ENCODE assay signal across 11 cellular contexts in the genomic region with DNA sequence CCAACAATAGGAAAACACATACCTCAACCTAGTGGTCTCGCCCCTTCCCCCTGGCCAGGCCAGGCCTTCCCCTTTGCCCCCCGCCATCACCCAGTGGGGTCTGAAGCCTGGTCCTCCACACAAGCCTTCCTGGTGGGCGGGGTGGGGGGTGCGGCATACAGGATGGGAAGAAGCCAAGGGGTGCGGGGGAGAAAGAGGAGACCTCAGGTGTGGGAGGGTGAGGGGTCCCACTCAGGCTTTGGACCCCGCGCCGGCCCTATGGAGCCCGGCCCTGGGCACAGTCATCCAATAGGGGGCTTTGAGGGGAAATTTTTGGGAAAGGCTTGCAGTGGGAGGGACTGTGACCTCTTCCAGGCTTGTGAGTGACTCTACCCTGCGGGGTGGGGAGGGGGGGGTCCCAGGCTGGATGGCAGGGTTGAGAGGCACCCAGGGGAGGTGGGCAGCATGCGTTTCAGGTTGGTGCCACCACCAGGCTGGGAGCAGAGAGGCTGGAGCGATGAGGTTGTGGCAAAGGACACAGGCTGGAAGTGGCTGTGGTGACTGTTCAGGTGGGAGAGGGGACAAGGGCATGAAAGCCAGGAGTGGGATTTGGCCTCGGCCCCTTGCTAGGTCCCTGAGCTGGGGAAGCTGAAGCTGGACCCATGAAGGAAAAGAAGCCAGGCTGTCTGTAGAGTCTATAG. TPM values are rescaled to one million over a fixed set of nuclear protein-coding genes. Genes with fewer than 3 reads are reported as not detected.
DNase-seq lines count a peak whose midpoint lies in the region; TF ChIP-seq lines count a peak whose summit lies in the region.
"Had no signal": no experiment of that assay in that cellular context is flagged by ENCODE, and none has a peak within 500 bp of the region (broad histone marks: within the 10 kb centered on the region; RNA-seq: fewer than 3 reads in every experiment).

No MANE protein-coding gene starts in this region.

- no peaks in the 10 kb centered on the region for H3K27me3 Mint-ChIP-seq in CD4-positive, alpha-beta memory T cell
- peaks cover 26% of the 10 kb centered on the region for H3K27me3 Mint-ChIP-seq in neural crest cell (ENCODE audit: low read depth)
- H3K27me3 Mint-ChIP-seq: stimulated activated naive B cell treated with anti-CD40 and anti-IgM and Interleukin-4, amounts not matched to agents 10 μg/mL and 1 μg/mL and 100 μg/mL, for 72 hours had no signal

- peaks cover 12 to 42% (median 34%) of the 10 kb centered on the region in 4 donors for H3K4me1 Mint-ChIP-seq in CD4-positive, alpha-beta memory T cell
- peaks cover 18% of the 10 kb centered on the region for H3K4me1 Mint-ChIP-seq in neural crest cell

- no peak overlapping the region for H3K9ac ChIP-seq in KMS-11
- H3K9ac ChIP-seq in mammary epithelial cell (ENCODE audit: insufficient read depth, low read length) = no peak overlapping the region

- 100% methylated on average over 3 of the region's 13 CpGs for WGBS in mammary epithelial cell (ENCODE audit: low coverage, missing lambda C conversion rate)

- peak overlapping the region; percentile 63 for H3K27ac ChIP-seq in CD4-positive, alpha-beta memory T cell (ENCODE audit: low read depth, low read length)
- H3K27ac ChIP-seq in KMS-11 = no peak overlapping the region
- no peak overlapping the region for H3K27ac ChIP-seq in mammary epithelial cell (ENCODE audit: insufficient read depth, low read depth, low read length)

- H3K4me3 Mint-ChIP-seq in CD4-positive, alpha-beta memory T cell = peak overlapping the region; percentile 35 to 88 (median 78)
- peak overlapping the region; percentile 76 for H3K4me3 Mint-ChIP-seq in neural crest cell

- H3K27me3 ChIP-seq in CD4-positive, alpha-beta memory T cell (ENCODE audit: insufficient read depth, low read length) = no peaks in the 10 kb centered on the region
- H3K27me3 ChIP-seq in KMS-11 (ENCODE audit: insufficient read depth, low read depth) = no peaks in the 10 kb centered on the region
- H3K27me3 ChIP-seq in mammary epithelial cell (ENCODE audit: insufficient read depth, low read length) = no peaks in the 10 kb centered on the region

- H3K36me3 ChIP-seq in CD4-positive, alpha-beta memory T cell (ENCODE audit: insufficient read depth, low read length) = no peaks in the 10 kb centered on the region
- H3K36me3 ChIP-seq in KMS-11 (ENCODE audit: insufficient read depth) (no peaks in the 10 kb centered on the region), mammary epithelial cell (ENCODE audit: insufficient read depth, low read length) (no peaks in the 10 kb centered on the region)

- H3K9me3 Mint-ChIP-seq in CD4-positive, alpha-beta memory T cell = no peaks in the 10 kb centered on the region
- H3K9me3 Mint-ChIP-seq in neural crest cell = no peaks in the 10 kb centered on the region
- H3K9me3 Mint-ChIP-seq: stimulated activated naive B cell treated with anti-CD40 and anti-IgM and Interleukin-4, amounts not matched to agents 10 μg/mL and 1 μg/mL and 100 μg/mL, for 72 hours had no signal

- H3K4me3 ChIP-seq in CD4-positive, alpha-beta memory T cell (ENCODE audit: low read length in 2 of 2) = peak overlapping the region in 1 of 2 donors; percentile 34
- H3K4me3 ChIP-seq in KMS-11 (IDR thresholded peaks at IDR 0.05; ENCODE audit: insufficient read depth, low read depth, low read length) (no peak overlapping the region), mammary epithelial cell (replicated peaks in 1 of 3; ENCODE audit: insufficient read depth in 1 of 3, low read depth in 2 of 3, low read length in 3 of 3) (peak overlapping the region in 1 of 3 experiments; percentile 66)

- intact Hi-C loops in CD4-positive, alpha-beta memory T cell (cut with micrococcal nuclease) = loop anchor here (10.0 kb wide), 1 partner anchor 712 kb away; a partner anchor contains a TSS
- intact Hi-C loops in mammary epithelial cell (cut with micrococcal nuclease) = no loop called here

- dilution Hi-C loops in mammary epithelial cell (cut with HindIII; ENCODE audit: low sequenced_read_pairs) = no loop called here

- in situ Hi-C loops in mammary epithelial cell (cut with MboI; ENCODE audit: low sequenced_read_pairs in 2 of 2) = no loop called here

- peaks cover 5 to 6% of the 10 kb centered on the region in 2 donors for H3K36me3 Mint-ChIP-seq in CD4-positive, alpha-beta memory T cell
- H3K36me3 Mint-ChIP-seq in neural crest cell (ENCODE audit: low read depth) = no peaks in the 10 kb centered on the region
- H3K36me3 Mint-ChIP-seq: stimulated activated naive B cell treated with anti-CD40 and anti-IgM and Interleukin-4, amounts not matched to agents 10 μg/mL and 1 μg/mL and 100 μg/mL, for 72 hours had no signal

- H2AFZ ChIP-seq in KMS-11 (ENCODE audit: low read depth) (no peak overlapping the region), mammary epithelial cell (ENCODE audit: low read depth, low read length) (no peak overlapping the region)

- peaks cover 34% of the 10 kb centered on the region for H3K4me1 ChIP-seq in CD4-positive, alpha-beta memory T cell (ENCODE audit: insufficient read depth, low read length)
- H3K4me1 ChIP-seq in KMS-11 (ENCODE audit: low read depth, poor library complexity, severe bottlenecking) (peaks cover 12% of the 10 kb centered on the region), mammary epithelial cell (ENCODE audit: insufficient read depth, low read length) (peaks cover 14% of the 10 kb centered on the region)

- no peaks in the 10 kb centered on the region for H3K9me3 ChIP-seq in CD4-positive, alpha-beta memory T cell (ENCODE audit: control insufficient read depth in 1 of 2, low read length in 2 of 2)
- H3K9me3 ChIP-seq in mammary epithelial cell (replicated peaks; ENCODE audit: insufficient read depth, low read length) = no peaks in the 10 kb centered on the region

- H3K79me2 ChIP-seq in KMS-11 (ENCODE audit: insufficient read depth, low read depth) (no peaks in the 10 kb centered on the region), mammary epithelial cell (ENCODE audit: insufficient read depth, low read length) (peaks cover 4% of the 10 kb centered on the region)

- no peak for DNase-seq in CD4-positive, alpha-beta memory T cell
- no peak for DNase-seq in mammary epithelial cell
- DNase-seq in neural crest cell (ENCODE audit: low read depth, low spot score) = no peak
- DNase-seq in NCI-H1092 treated with DMSO at 0.1 percent for 48 hours (lab: John Stamatoyannopoulos, UW) = no peak
- DNase-seq in D341Med (ENCODE audit: low spot score) = no peak
- DNase-seq in GM19240 (ENCODE audit: insufficient read length, low spot score) = no peak
- no peak for DNase-seq in HPDE6-E6E7 (ENCODE audit: extremely low spot score)
- DNase-seq: GDM1; NCI-H226; stimulated activated naive B cell treated with anti-CD40 and anti-IgM and Interleukin-4, amounts not matched to agents 10 μg/mL and 1 μg/mL and 100 μg/mL, for 72 hours had no signal

- CTCF ChIA-PET in CD4-positive, alpha-beta memory T cell (lab: Charles Lee; ENCODE audit: partially characterized antibody) = interaction anchor here (1.5 to 5.8 kb wide), 2 partner anchors 24 to 27 kb away, joined by 4 to 53 read pairs; a partner anchor contains a TSS
- CTCF ChIA-PET in mammary epithelial cell (lab: Charles Lee; ENCODE audit: low non-redundant PET) = no interaction called here

- TF ChIP-seq CTCF in KMS-11 (conservative IDR thresholded peaks at IDR 0.05; ENCODE audit: low read depth, low read length) (no peak), mammary epithelial cell (conservative IDR thresholded peaks at IDR 0.05 in 1 of 2, IDR thresholded peaks at IDR 0.05 in 1 of 2; ENCODE audit: extremely low read depth in 1 of 2, insufficient read depth in 1 of 2, low read depth in 1 of 2, low read length in 2 of 2) (no peak), neural crest cell (conservative IDR thresholded peaks at IDR 0.05) (no peak)

- peak overlapping the region; percentile 83 for H3K4me2 ChIP-seq in KMS-11
- peak overlapping the region; percentile 91 for H3K4me2 ChIP-seq in mammary epithelial cell (ENCODE audit: insufficient read depth, low read depth, low read length)

- no TSS peak for BruUV-seq in mammary epithelial cell (replicated peaks; lab: Mats Ljungman, UMichigan)

- H4K20me1 ChIP-seq in KMS-11 (ENCODE audit: insufficient read depth) = no peaks in the 10 kb centered on the region
- H4K20me1 ChIP-seq in mammary epithelial cell (ENCODE audit: insufficient read depth, low read length) = no peaks in the 10 kb centered on the region

- POLR2A ChIA-PET in CD4-positive, alpha-beta memory T cell (lab: Charles Lee; ENCODE audit: partially characterized antibody) = interaction anchor here (1.0 to 2.8 kb wide), 3 partner anchors 11 to 52 kb away, joined by 3 to 26 read pairs (median 8); no protein-coding TSS in a partner anchor

- peak overlapping the region in 3 of 7 donors; percentile 54 to 78 (median 78) for H3K27ac Mint-ChIP-seq in CD4-positive, alpha-beta memory T cell
- H3K27ac Mint-ChIP-seq in neural crest cell (ENCODE audit: unreplicated experiment) = no peak overlapping the region

RNA-seq across cellular contexts. Expression of a gene that starts 1.3 kb away (rescaled TPM):
- 10 to 100 TPM; 27.9 to 33.1 TPM for total RNA-seq in CD4-positive, alpha-beta memory T cell
- 100 to 1,000 TPM in 1 of 2 donors, 10 to 100 TPM in 1; 82.6 to 110 TPM for polyA plus RNA-seq in CD4-positive, alpha-beta memory T cell
- total RNA-seq in mammary epithelial cell (10 to 100 TPM; 16.1 to 23.3 TPM), neural crest cell (4.6 and 5.1 TPM in 2 replicates)
- polyA plus RNA-seq in mammary epithelial cell = 18.5 TPM
- polyA minus RNA-seq in mammary epithelial cell = 11.6 TPM
